In genomic region chr21:38660333-38661295, GRCh38 we compare ENCODE assay signal across 8 cellular contexts.
DNase-seq lines count a peak whose midpoint lies in the region; ATAC-seq and TF ChIP-seq lines count a peak whose summit lies in the region.

No MANE protein-coding gene starts in this region.

- H3K27ac Mint-ChIP-seq in osteocyte (ENCODE audit: unreplicated experiment): peak overlapping the region; percentile 95

- H4K20me1 ChIP-seq in fibroblast of lung (ENCODE audit: control insufficient read depth, extremely low read depth, insufficient read depth, low read length): no peaks in the 10 kb centered on the region

- H3K9me3 Mint-ChIP-seq in osteocyte (ENCODE audit: unreplicated experiment): no peaks in the 10 kb centered on the region

- no peak overlapping the region for H3K9ac ChIP-seq in SK-N-MC (ENCODE audit: insufficient read length)
- no peak overlapping the region for H3K9ac ChIP-seq in fibroblast of lung (ENCODE audit: insufficient read depth, low read length)

- H3K36me3 ChIP-seq in SK-N-MC (ENCODE audit: insufficient read depth, low read length) (no peaks in the 10 kb centered on the region), fibroblast of lung (ENCODE audit: control insufficient read depth, insufficient read depth, low read length) (no peaks in the 10 kb centered on the region)

- no peak overlapping the region for H2AFZ ChIP-seq in fibroblast of lung (ENCODE audit: low read length)

- peaks cover 28% of the 10 kb centered on the region for H3K27me3 Mint-ChIP-seq in osteocyte (ENCODE audit: unreplicated experiment)

- peaks cover 73% of the 10 kb centered on the region for H3K27me3 ChIP-seq in fibroblast of lung (ENCODE audit: control insufficient read depth, insufficient read depth, low read length)

- no peaks in the 10 kb centered on the region for H3K36me3 Mint-ChIP-seq in osteocyte (ENCODE audit: unreplicated experiment)

- DNase-seq in COLO668 (lab: John Stamatoyannopoulos, UW; ENCODE audit: unreplicated experiment): peak; percentile 68
- DNase-seq in SK-N-MC (ENCODE audit: low read depth, low spot score): no peak
- DNase-seq in fibroblast of lung (ENCODE audit: low read depth in 2 of 2): peak in 1 of 2 donors; percentile 11
- peak; percentile 81 for DNase-seq in osteocyte (ENCODE audit: extremely low spot score, unreplicated experiment)
- DNase-seq in germinal center (ENCODE audit: low spot score): no peak
- DNase-seq in activated CD8-positive, alpha-beta memory T cell treated with anti-CD3 and anti-CD28 coated beads, Interleukin-2, amount 50 U/mL, for 4 hours: no peak

- H3K4me1 ChIP-seq in fibroblast of lung (ENCODE audit: control insufficient read depth, extremely low read depth, insufficient read depth, low read length): peaks cover 5% of the 10 kb centered on the region

- H3K27ac ChIP-seq in SK-N-MC (no peak overlapping the region), fibroblast of lung (ENCODE audit: insufficient read depth, low read length) (no peak overlapping the region)

- peak overlapping the region; percentile 64 for H3K4me2 ChIP-seq in fibroblast of lung (ENCODE audit: extremely low read depth, insufficient read depth, low read length)

- no peak for ATAC-seq in HG03442 (IDR thresholded peaks at IDR 0.05; ENCODE audit: unreplicated experiment)
- ATAC-seq in HG02970 (IDR thresholded peaks at IDR 0.05; ENCODE audit: low FRiP score, unreplicated experiment): no peak

- peak overlapping the region; percentile 94 for H3K4me3 Mint-ChIP-seq in osteocyte (ENCODE audit: unreplicated experiment)

- H3K4me3 ChIP-seq in SK-N-MC (peak overlapping the region; percentile 60), fibroblast of lung (replicated peaks in 1 of 4; ENCODE audit: control extremely low read depth in 1 of 4, insufficient read depth in 1 of 4, low read depth in 3 of 4, low read length in 4 of 4) (peak overlapping the region; percentile 17 to 38 (median 34))

- no peak for TF ChIP-seq CTCF in fibroblast of lung (conservative IDR thresholded peaks at IDR 0.05 in 1 of 2, IDR thresholded peaks at IDR 0.05 in 1 of 2; ENCODE audit: low read depth in 1 of 2, low read length in 2 of 2)
- TF ChIP-seq CTCF in osteocyte (IDR thresholded peaks at IDR 0.05): no peak

- peaks cover 28% of the 10 kb centered on the region for H3K4me1 Mint-ChIP-seq in osteocyte (ENCODE audit: unreplicated experiment)

- H3K79me2 ChIP-seq in fibroblast of lung (ENCODE audit: control insufficient read depth, insufficient read depth, low read length): no peaks in the 10 kb centered on the region

- H3K9me3 ChIP-seq in SK-N-MC (ENCODE audit: low read depth, low read length) (no peaks in the 10 kb centered on the region), fibroblast of lung (ENCODE audit: control insufficient read depth, insufficient read depth, low read depth, low read length) (no peaks in the 10 kb centered on the region)

Comparison
In these comparisons a context has a peak if more than half of its experiments do, and no peak if none do; other contexts are left out.
1. DNase-seq: peak in COLO668 (single experiment) and osteocyte (single experiment); none in SK-N-MC (single experiment), germinal center (single experiment) and activated CD8-positive, alpha-beta memory T cell treated with anti-CD3 and anti-CD28 coated beads, Interleukin-2, amount 50 U/mL, for 4 hours (single experiment).